ENCODE assay signal across 30 cellular contexts in the genomic region with DNA sequence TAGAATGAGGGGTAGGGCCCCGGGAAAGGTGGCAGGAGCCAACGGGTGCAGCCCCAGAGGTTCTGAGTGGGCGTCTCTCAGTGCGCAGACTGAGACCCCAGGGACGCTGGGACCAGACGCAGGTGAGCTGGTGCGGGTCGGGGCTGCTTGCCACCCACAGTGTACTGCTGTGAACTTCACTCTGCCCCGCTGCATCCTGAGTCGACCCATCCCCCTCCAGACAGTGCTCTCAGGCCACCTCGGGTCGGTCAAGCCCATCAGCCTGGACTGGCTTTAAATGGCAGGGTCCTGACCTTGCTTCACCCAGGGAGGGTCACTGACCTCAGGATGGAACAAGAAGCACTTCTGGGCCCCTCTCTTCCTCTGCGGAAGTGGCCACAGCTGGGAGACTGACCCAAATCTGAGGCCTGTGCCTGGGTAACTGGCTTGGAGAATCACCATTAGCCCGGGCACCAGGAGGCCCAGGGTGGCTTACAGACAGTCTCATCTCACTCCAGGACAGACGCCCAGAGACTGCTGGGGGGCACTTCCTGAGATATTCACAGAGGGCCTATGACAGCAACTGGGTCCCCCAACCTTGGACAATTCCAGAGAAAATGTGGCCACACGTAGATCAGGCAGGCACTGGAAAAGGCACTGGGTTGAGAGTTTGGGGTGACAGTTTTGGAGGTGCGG.
"Had no signal": no experiment of that assay in that cellular context is flagged by ENCODE, and none has a peak within 500 bp of the region (broad histone marks: within the 10 kb centered on the region; RNA-seq: fewer than 3 reads in every experiment).

No MANE protein-coding gene starts in this region.

- H3K4me1 ChIP-seq: esophagus squamous epithelium, heart right ventricle, testis had no signal

- H3K4me3 ChIP-seq: coronary artery, esophagus squamous epithelium, heart right ventricle, lung, neural progenitor cell, ovary, right atrium auricular region, smooth muscle cell, testis, tibial artery had no signal

- H2AFZ ChIP-seq: neural progenitor cell had no signal

- ATAC-seq: heart right ventricle; left colon; left ventricle myocardium superior; sciatic nerve; stimulated activated memory B cell treated with anti-CD40 and anti-IgM and Interleukin-4, amounts not matched to agents 10 μg/mL and 1 μg/mL and 100 μg/mL, for 72 hours; stimulated activated naive CD8-positive, alpha-beta T cell treated with anti-CD3 and anti-CD28 coated beads, Interleukin-15, Interleukin-2, amounts not matched to agents 100 U/mL and 50 U/mL, for 24 hours had no signal

- H3K4me3 Mint-ChIP-seq: immature natural killer cell; memory B cell; nephron; neural progenitor cell; stimulated activated memory B cell treated with anti-CD40 and anti-IgM and Interleukin-4, amounts not matched to agents 10 μg/mL and 1 μg/mL and 100 μg/mL, for 72 hours; type B pancreatic cell had no signal

- H3K4me1 Mint-ChIP-seq: immature natural killer cell; memory B cell; stimulated activated memory B cell treated with anti-CD40 and anti-IgM and Interleukin-4, amounts not matched to agents 10 μg/mL and 1 μg/mL and 100 μg/mL, for 72 hours had no signal

- H3K27me3 ChIP-seq: ovary, right atrium auricular region, testis had no signal

- DNase-seq: dermis blood vessel endothelial cell; effector memory CD4-positive, alpha-beta T cell; erythroblast; esophagus squamous epithelium; foreskin melanocyte; glutamatergic neuron; heart right ventricle; hippocampal formation; immature natural killer cell; islet precursor cell; kidney glomerular epithelial cell; left colon; left ventricle myocardium superior; nucleus accumbens; ovary; stimulated activated CD4-positive, alpha-beta T cell treated with anti-CD3 and anti-CD28 coated beads, Interleukin-4, amount 100 ng/mL, for 4 hours; stimulated activated naive CD8-positive, alpha-beta T cell treated with anti-CD3 and anti-CD28 coated beads, Interleukin-15, Interleukin-2, amounts not matched to agents 100 U/mL and 50 U/mL, for 24 hours; substantia nigra; testis; tibial artery had no signal

- H3K36me3 ChIP-seq: esophagus squamous epithelium, heart right ventricle, neural progenitor cell, ovary, right atrium auricular region, tibial artery had no signal

- H3K4me2 ChIP-seq: neural progenitor cell, smooth muscle cell had no signal

- H3K36me3 Mint-ChIP-seq: immature natural killer cell; memory B cell; neural progenitor cell; stimulated activated memory B cell treated with anti-CD40 and anti-IgM and Interleukin-4, amounts not matched to agents 10 μg/mL and 1 μg/mL and 100 μg/mL, for 72 hours; type B pancreatic cell had no signal

- H3K9me3 Mint-ChIP-seq: memory B cell; nephron; neural progenitor cell; stimulated activated memory B cell treated with anti-CD40 and anti-IgM and Interleukin-4, amounts not matched to agents 10 μg/mL and 1 μg/mL and 100 μg/mL, for 72 hours; type B pancreatic cell had no signal

- H3K27ac Mint-ChIP-seq: immature natural killer cell; memory B cell; nephron; neural progenitor cell; stimulated activated memory B cell treated with anti-CD40 and anti-IgM and Interleukin-4, amounts not matched to agents 10 μg/mL and 1 μg/mL and 100 μg/mL, for 72 hours; type B pancreatic cell had no signal

- H3K27ac ChIP-seq: coronary artery, esophagus squamous epithelium, heart right ventricle, neural progenitor cell, ovary, right atrium auricular region, testis, tibial artery had no signal

- H3K9me3 ChIP-seq: esophagus squamous epithelium, heart right ventricle, ovary, right atrium auricular region, testis, tibial artery had no signal
